ENCODE assay signal across 14 cellular contexts in the genomic region with DNA sequence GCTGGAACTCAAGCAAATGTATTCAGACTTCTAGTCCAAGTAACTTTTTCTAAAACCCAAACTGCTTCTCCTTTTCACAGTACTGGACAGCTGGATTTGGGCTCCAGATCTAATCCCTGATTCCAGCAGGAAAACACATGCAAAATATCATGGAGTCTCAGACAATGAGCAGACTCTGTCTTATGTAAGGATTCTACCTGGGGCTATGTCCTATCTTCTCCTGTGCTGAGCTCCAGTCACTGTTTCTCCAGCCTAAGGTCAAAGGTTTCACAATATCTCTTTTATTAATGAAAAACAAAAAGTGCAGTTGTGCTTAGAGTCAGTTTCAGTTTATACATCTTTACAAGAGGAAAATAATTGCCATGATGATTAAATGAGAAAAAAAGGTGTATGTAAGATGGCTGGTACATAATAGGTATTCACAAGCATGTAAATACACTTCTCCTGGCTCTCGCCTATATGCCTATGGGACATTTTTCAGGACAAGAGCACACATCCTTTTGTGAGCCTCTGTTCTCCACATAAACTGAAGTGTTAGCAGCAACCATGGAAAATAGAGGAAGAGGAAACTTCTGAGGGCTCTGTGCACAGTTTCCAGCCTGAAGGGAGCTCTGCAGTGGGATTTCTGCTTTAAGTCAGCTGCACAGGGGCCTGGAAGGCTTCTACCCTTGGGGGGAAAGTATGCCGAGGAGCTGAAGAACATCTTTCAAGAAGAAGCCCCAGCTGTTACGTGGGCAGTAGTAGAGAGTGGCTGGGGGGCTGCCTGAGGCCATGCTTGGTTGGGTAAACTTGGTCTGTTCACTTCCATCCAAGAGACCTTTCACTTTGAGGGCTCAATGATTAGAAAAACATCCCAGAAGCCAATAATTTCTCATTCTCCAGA.
DNase-seq lines count a peak whose midpoint lies in the region; ATAC-seq and TF ChIP-seq lines count a peak whose summit lies in the region.
"Had no signal": no experiment of that assay in that cellular context is flagged by ENCODE, and none has a peak within 500 bp of the region (broad histone marks: within the 10 kb centered on the region; RNA-seq: fewer than 3 reads in every experiment).

No MANE protein-coding gene starts in this region.

- WGBS in esophagus squamous epithelium, 2 donors: 68 to 76% methylated on average over 2 to 3 of the region's 3 CpGs

- no peak for ATAC-seq in T-cell (replicated peaks in 1 of 4)

- no peaks in the 10 kb centered on the region for H3K79me2 ChIP-seq in parathyroid adenoma

- H3K4me3 ChIP-seq in esophagus squamous epithelium (no peak overlapping the region), parathyroid adenoma (ENCODE audit: low read depth, low read length) (no peak overlapping the region)

- peak overlapping the region; percentile 84 to 96 (median 95) for H3K27ac Mint-ChIP-seq in CD14-positive monocyte
- no peak overlapping the region for H3K27ac Mint-ChIP-seq in T-cell
- H3K27ac Mint-ChIP-seq: nephron progenitor cell had no signal

- no peak overlapping the region for H3K4me2 ChIP-seq in parathyroid adenoma (ENCODE audit: low read length)

- H3K27me3 Mint-ChIP-seq in CD14-positive monocyte (ENCODE audit: low read depth in 3 of 3) (peaks cover 0 to 2% (median 0%) of the 10 kb centered on the region in 3 donors), T-cell (no peaks in the 10 kb centered on the region)

- H3K9ac ChIP-seq in parathyroid adenoma: no peak overlapping the region

- TF ChIP-seq CTCF in CD14-positive monocyte (IDR thresholded peaks at IDR 0.05) (no peak), RWPE1 (conservative IDR thresholded peaks at IDR 0.05; ENCODE audit: low read depth) (no peak), esophagus squamous epithelium (IDR thresholded peaks at IDR 0.05) (no peak), parathyroid adenoma (IDR thresholded peaks at IDR 0.05) (no peak), GM10248 (IDR thresholded peaks at IDR 0.05; ENCODE audit: control extremely low read depth, extremely low read depth, low read depth, missing control alignments) (no peak)

- CTCF ChIA-PET in RWPE1 (lab: Yijun Ruan, JAX): interaction anchor here (0.6 to 1.8 kb wide), 4 partner anchors 32 to 69 kb away, joined by 3 to 6 read pairs (median 3); no protein-coding TSS in a partner anchor
- CTCF ChIA-PET in T-cell (lab: Charles Lee): no interaction called here
- CTCF ChIA-PET in GM10248 (lab: Yijun Ruan, JAX): interaction anchor here (0.9 to 2.7 kb wide), 7 partner anchors 9 to 131 kb away, joined by 3 to 10 read pairs (median 3); no protein-coding TSS in a partner anchor

- peak overlapping the region; percentile 65 for H2AFZ ChIP-seq in parathyroid adenoma

- no peaks in the 10 kb centered on the region for H3K36me3 ChIP-seq in esophagus squamous epithelium
- no peaks in the 10 kb centered on the region for H3K36me3 ChIP-seq in parathyroid adenoma (ENCODE audit: control insufficient read depth, insufficient read depth, low read length)

- intact Hi-C loops in CD14-positive monocyte (cut with micrococcal nuclease) (no loop called here), esophagus squamous epithelium (cut with DNase I) (no loop called here), head of caudate nucleus (cut with DNase I) (no loop called here)

- H3K27ac ChIP-seq in RWPE1 (peak overlapping the region; percentile 50), esophagus squamous epithelium (peak overlapping the region in 3 of 4 donors; percentile 17 to 65 (median 35)), parathyroid adenoma (peak overlapping the region; percentile 96)

- peaks cover 0 to 3% (median 0%) of the 10 kb centered on the region in 7 donors for H3K9me3 Mint-ChIP-seq in CD14-positive monocyte
- peaks cover 0 to 1% (median 0%) of the 10 kb centered on the region in 3 donors for H3K9me3 Mint-ChIP-seq in T-cell
- H3K9me3 Mint-ChIP-seq: nephron progenitor cell had no signal

- H3K4me1 ChIP-seq in esophagus squamous epithelium: peaks cover 0 to 34% (median 28%) of the 10 kb centered on the region in 3 donors
- H3K4me1 ChIP-seq in parathyroid adenoma: peaks cover 67% of the 10 kb centered on the region

- peaks cover 64% of the 10 kb centered on the region for H3K4me1 Mint-ChIP-seq in CD14-positive monocyte
- H3K4me1 Mint-ChIP-seq in T-cell: peaks cover 0 to 11% (median 0%) of the 10 kb centered on the region in 3 donors

- no peaks in the 10 kb centered on the region for H3K9me3 ChIP-seq in esophagus squamous epithelium
- no peaks in the 10 kb centered on the region for H3K9me3 ChIP-seq in parathyroid adenoma (ENCODE audit: control insufficient read depth, low read length)

- DNase-seq in CD14-positive monocyte (ENCODE audit: low spot score): no peak
- no peak for DNase-seq in RWPE1 (ENCODE audit: low spot score)
- no peak for DNase-seq in esophagus squamous epithelium (lab: John Stamatoyannopoulos, UW)
- no peak for DNase-seq in T-cell
- no peak for DNase-seq in GM10248 (ENCODE audit: extremely low spot score)
- no peak for DNase-seq in NK-92 (lab: John Stamatoyannopoulos, UW; ENCODE audit: unreplicated experiment)
- DNase-seq in head of caudate nucleus: no peak
- DNase-seq: activated CD4-positive, alpha-beta T cell treated with anti-CD3 and anti-CD28 coated beads for 4 hours; activated gamma-delta T cell; CD4-positive, CD25-positive, alpha-beta regulatory T cell; cortex of kidney; NCI-H2029; nephron progenitor cell had no signal

- no peaks in the 10 kb centered on the region for H3K27me3 ChIP-seq in esophagus squamous epithelium
- no peaks in the 10 kb centered on the region for H3K27me3 ChIP-seq in parathyroid adenoma (ENCODE audit: control insufficient read depth, insufficient read depth, low read length)

- POLR2A ChIA-PET in RWPE1 (lab: Yijun Ruan, JAX; ENCODE audit: low non-redundant PET): no interaction called here
- POLR2A ChIA-PET in T-cell (lab: Charles Lee): interaction anchor here in 1 of 2 donors (0.6 kb wide), 1 partner anchor 101 kb away, joined by 3 read pairs; no protein-coding TSS in a partner anchor
- POLR2A ChIA-PET in GM10248 (lab: Yijun Ruan, JAX): interaction anchor here (0.6 kb wide), 1 partner anchor 153 kb away, joined by 14 read pairs; no protein-coding TSS in a partner anchor

- H3K4me3 Mint-ChIP-seq in CD14-positive monocyte (no peak overlapping the region), T-cell (no peak overlapping the region)
- H3K4me3 Mint-ChIP-seq: CD4-positive, CD25-positive, alpha-beta regulatory T cell; nephron progenitor cell had no signal

- H3K36me3 Mint-ChIP-seq in CD14-positive monocyte: peaks cover 0 to 4% of the 10 kb centered on the region in 2 donors
- H3K36me3 Mint-ChIP-seq in T-cell: no peaks in the 10 kb centered on the region
- H3K36me3 Mint-ChIP-seq: CD4-positive, CD25-positive, alpha-beta regulatory T cell had no signal

- no peak for TF ChIP-seq POLR2A in esophagus squamous epithelium (IDR thresholded peaks at IDR 0.05)

Comparison
In these comparisons a context has a peak if more than half of its experiments do, and no peak if none do; other contexts are left out.
1. H3K27ac Mint-ChIP-seq: peak in CD14-positive monocyte (7 of 7); none in T-cell (0 of 2).
2. H3K27ac ChIP-seq: peak in every context shown above with its lines; median percentile 96 in parathyroid adenoma; 50 in RWPE1; 35 in esophagus squamous epithelium.
3. CTCF ChIA-PET loops: an anchor here in RWPE1 (0.6 to 1.8 kb wide) and GM10248 (0.9 to 2.7 kb wide); none called in T-cell.